15 cellular contexts compared by ENCODE assay signal in genomic region chr5:162288647-162289296, GRCh38.
DNase-seq lines count a peak whose midpoint lies in the region; ATAC-seq lines count a peak whose summit lies in the region.
"Had no signal": no experiment of that assay in that cellular context is flagged by ENCODE, and none has a peak within 500 bp of the region (broad histone marks: within the 10 kb centered on the region; RNA-seq: fewer than 3 reads in every experiment).

No MANE protein-coding gene starts in this region.

- ATAC-seq in GM19025 (IDR thresholded peaks at IDR 0.05; ENCODE audit: low read depth, unreplicated experiment) (peak; percentile 86), HG02588 (IDR thresholded peaks at IDR 0.05; ENCODE audit: unreplicated experiment) (peak; percentile 82), HG03108 (IDR thresholded peaks at IDR 0.05; ENCODE audit: unreplicated experiment) (peak; percentile 80)
- ATAC-seq: HepG2, psoas muscle had no signal

- intact Hi-C loops in posterior cingulate gyrus (cut with DNase I), result no loop called here
- intact Hi-C loops in head of caudate nucleus (cut with DNase I), result no loop called here

- peak; percentile 76 for DNase-seq in foreskin melanocyte
- no peak for DNase-seq in posterior cingulate gyrus
- DNase-seq in head of caudate nucleus, result no peak
- no peak for DNase-seq in iPS-NIHi11 (ENCODE audit: low spot score)
- DNase-seq: activated naive CD4-positive, alpha-beta T cell treated with anti-CD3 and anti-CD28 coated beads for 36 hours; MM.1S; NCI-H2081 treated with DMSO at 0.1 percent for 48 hours; psoas muscle; RPMI8226; T-helper 1 cell; testis had no signal
